Comparison of ENCODE assay signal across 25 cellular contexts in genomic region chr10:8902926-8903325, GRCh38.
"Had no signal": no experiment of that assay in that cellular context is flagged by ENCODE, and none has a peak within 500 bp of the region (broad histone marks: within the 10 kb centered on the region; RNA-seq: fewer than 3 reads in every experiment).

No MANE protein-coding gene starts in this region.

- H3K4me1 ChIP-seq: parathyroid adenoma, psoas muscle, right lobe of liver, sigmoid colon, suprapubic skin, testis, tibial artery, transverse colon, upper lobe of right lung, uterus had no signal

- H3K79me2 ChIP-seq: parathyroid adenoma had no signal

- H3K4me3 ChIP-seq: neural progenitor cell, ovary, psoas muscle, right lobe of liver, sigmoid colon, suprapubic skin, testis, tibial artery, transverse colon, upper lobe of right lung, uterus had no signal

- DNase-seq: natural killer cell; occipital lobe; ovary; posterior cingulate gyrus; psoas muscle; right cardiac atrium; right lobe of liver; sigmoid colon; small intestine; stimulated activated CD4-positive, alpha-beta T cell treated with anti-CD3 and anti-CD28 coated beads, Interleukin-15, amount 100 ng/mL, for 24 hours; stimulated activated CD4-positive, alpha-beta T cell treated with anti-CD3 and anti-CD28 coated beads, Interleukin-2, amount 100 ng/mL, for 24 hours; stimulated activated CD4-positive, alpha-beta T cell treated with anti-CD3 and anti-CD28 coated beads, Interleukin-2, amount 100 ng/mL, for 48 hours; stimulated activated CD4-positive, alpha-beta T cell treated with anti-CD3 and anti-CD28 coated beads, Interleukin-4, amount 100 ng/mL, for 24 hours; stimulated activated naive B cell treated with anti-CD40 and anti-IgM and Interleukin-4, amounts not matched to agents 10 μg/mL and 1 μg/mL and 100 μg/mL, for 72 hours; stimulated activated naive CD4-positive, alpha-beta T cell treated with Interleukin-2 at 50 U/mL for 16 hours; substantia nigra; testis; tibial artery; transverse colon; upper lobe of right lung; uterus had no signal

- H3K27me3 ChIP-seq: neural progenitor cell, ovary, right lobe of liver, sigmoid colon, suprapubic skin, testis, tibial artery, transverse colon, upper lobe of right lung, uterus had no signal

- H3K36me3 ChIP-seq: neural progenitor cell, ovary, right lobe of liver, sigmoid colon, suprapubic skin, tibial artery, transverse colon, upper lobe of right lung, uterus had no signal

- H3K9me3 ChIP-seq: ovary, psoas muscle, right lobe of liver, sigmoid colon, suprapubic skin, testis, tibial artery, transverse colon, upper lobe of right lung, uterus had no signal

- ATAC-seq: natural killer cell; psoas muscle; right cardiac atrium; right lobe of liver; stimulated activated effector memory CD8-positive, alpha-beta T cell treated with anti-CD3 and anti-CD28 coated beads, Interleukin-12 subunit alpha, Interleukin-12 subunit beta, amount 100 ng/mL, for 72 hours; stimulated activated naive B cell treated with anti-CD40 and anti-IgM and Interleukin-4, amounts not matched to agents 10 μg/mL and 1 μg/mL and 100 μg/mL, for 72 hours; upper lobe of right lung had no signal

- H3K27ac ChIP-seq: neural progenitor cell, ovary, parathyroid adenoma, psoas muscle, right lobe of liver, sigmoid colon, suprapubic skin, testis, tibial artery, transverse colon, upper lobe of right lung, uterus had no signal

- H3K9ac ChIP-seq: neural progenitor cell, parathyroid adenoma had no signal

- H3K4me2 ChIP-seq: neural progenitor cell had no signal

- H2AFZ ChIP-seq: neural progenitor cell, parathyroid adenoma had no signal

- FAIRE-seq: small intestine had no signal
